In genomic region chr1:113981962-113982931, GRCh38 we compare ENCODE assay signal across 10 cellular contexts. TPM values are rescaled to one million over a fixed set of nuclear protein-coding genes. Genes with fewer than 3 reads are reported as not detected.
DNase-seq lines count a peak whose midpoint lies in the region; TF ChIP-seq lines count a peak whose summit lies in the region.
"Had no signal": no experiment of that assay in that cellular context is flagged by ENCODE, and none has a peak within 500 bp of the region (broad histone marks: within the 10 kb centered on the region; RNA-seq: fewer than 3 reads in every experiment).

No MANE protein-coding gene starts in this region.

- peaks cover 22% of the 10 kb centered on the region for H3K9me3 Mint-ChIP-seq in nephron progenitor cell

- H3K9me3 ChIP-seq in NT2/D1 (ENCODE audit: insufficient read depth, low read length) (peaks cover 30% of the 10 kb centered on the region; the same call in 1 of the 2 replicates), esophagus muscularis mucosa (no peaks in the 10 kb centered on the region), WERI-Rb-1 (ENCODE audit: severe bottlenecking) (no peaks in the 10 kb centered on the region)

- TF ChIP-seq CTCF in AG09319 (IDR thresholded peaks at IDR 0.05; ENCODE audit: low read depth, low read length) (no peak), esophagus muscularis mucosa (IDR thresholded peaks at IDR 0.05) (no peak), nephron progenitor cell (IDR thresholded peaks at IDR 0.05) (no peak), WERI-Rb-1 (IDR thresholded peaks at IDR 0.05; ENCODE audit: low read depth, low read length) (no peak)

- H3K9ac ChIP-seq in NT2/D1 (ENCODE audit: insufficient read length, low read depth) = peak overlapping the region; percentile 39

- peak overlapping the region; percentile 26 for H3K27ac Mint-ChIP-seq in nephron progenitor cell

- H3K4me3 ChIP-seq in NT2/D1 (ENCODE audit: insufficient read length, low read depth) = peak overlapping the region; percentile 9
- H3K4me3 ChIP-seq in esophagus muscularis mucosa = peak overlapping the region; percentile 41 to 54 (median 46)
- H3K4me3 ChIP-seq in WERI-Rb-1 (ENCODE audit: low read depth, low read length) = no peak overlapping the region

- H3K27me3 ChIP-seq in NT2/D1 (ENCODE audit: insufficient read depth, insufficient read length) (no peaks in the 10 kb centered on the region), esophagus muscularis mucosa (no peaks in the 10 kb centered on the region), WERI-Rb-1 (ENCODE audit: insufficient read depth, low read depth, severe bottlenecking) (no peaks in the 10 kb centered on the region)

- peaks cover 20% of the 10 kb centered on the region for H3K4me1 ChIP-seq in NT2/D1 (ENCODE audit: insufficient read depth, insufficient read length)
- H3K4me1 ChIP-seq in esophagus muscularis mucosa = peaks cover 31 to 78% (median 72%) of the 10 kb centered on the region in 4 donors

- H3K36me3 ChIP-seq in NT2/D1 (ENCODE audit: insufficient read depth, insufficient read length, low read length) (peaks cover 31% of the 10 kb centered on the region), esophagus muscularis mucosa (no peaks in the 10 kb centered on the region), WERI-Rb-1 (no peaks in the 10 kb centered on the region)

- H3K27ac ChIP-seq in esophagus muscularis mucosa (replicated peaks in 1 of 4) (peak overlapping the region; percentile 77 to 84 (median 80)), WERI-Rb-1 (no peak overlapping the region)

- peaks cover 35% of the 10 kb centered on the region for H3K36me3 Mint-ChIP-seq in nephron progenitor cell (ENCODE audit: low read depth)
- H3K36me3 Mint-ChIP-seq: IgD-negative memory B cell had no signal

- H3K4me1 Mint-ChIP-seq in nephron progenitor cell = peaks cover 83% of the 10 kb centered on the region

- TF ChIP-seq POLR2A in esophagus muscularis mucosa (IDR thresholded peaks at IDR 0.05; ENCODE audit: low read depth) = no peak

- TF ChIP-seq EP300 in esophagus muscularis mucosa (IDR thresholded peaks at IDR 0.05) = no peak

- DNase-seq in AG09319 (ENCODE audit: extremely low read depth, low read depth) (peak; percentile 72), NT2/D1 (ENCODE audit: low read depth, low spot score) (no peak), esophagus muscularis mucosa (ENCODE audit: extremely low spot score) (no peak), nephron progenitor cell (no peak), WERI-Rb-1 (no peak), NCI-H2196 treated with DMSO at 0.1 percent for 48 hours (lab: John Stamatoyannopoulos, UW; ENCODE audit: unreplicated experiment) (no peak), COLO829 (ENCODE audit: low spot score) (no peak), inferior parietal cortex (ENCODE audit: extremely low spot score) (no peak)
- DNase-seq: activated gamma-delta T cell treated with Interleukin-2 at 50 U/mL for 16 hours had no signal

- peaks cover 6% of the 10 kb centered on the region for H3K27me3 Mint-ChIP-seq in nephron progenitor cell (ENCODE audit: low read depth, poor library complexity)
- H3K27me3 Mint-ChIP-seq: IgD-negative memory B cell had no signal

- 27% methylated on average over 18 of the region's 18 CpGs for WGBS in esophagus muscularis mucosa

- peak overlapping the region; percentile 76 for H3K4me3 Mint-ChIP-seq in nephron progenitor cell
- H3K4me3 Mint-ChIP-seq: IgD-negative memory B cell had no signal

- intact Hi-C loops in esophagus muscularis mucosa (cut with DNase I) = no loop called here

RNA-seq across cellular contexts. Expression of gene OLFML3, which starts 3.0 kb away (rescaled TPM):
- 100 to 1,000 TPM in 1 of 4 donors, 10 to 100 TPM in 3; 57.7 to 109 (median 67.4) TPM for total RNA-seq in esophagus muscularis mucosa

RNA-seq across cellular contexts. Expression of gene HIPK1, which starts 53.1 kb away (rescaled TPM):
- 10 to 100 TPM; 60.6 to 89.9 (median 76.5) TPM for total RNA-seq in esophagus muscularis mucosa
